In genomic region chrX:69189972-69190371, GRCh38 we compare ENCODE assay signal across 1 cellular context.
TF ChIP-seq lines count a peak whose summit lies in the region.

No MANE protein-coding gene starts in this region.

TF ChIP-seq in SK-N-SH, 30 proteins besides CTCF, POLR2A, EP300 and RAD21 (continued from another document):
- TF ChIP-seq ZBTB33 (IDR thresholded peaks at IDR 0.05; ENCODE audit: borderline replicate concordance, low read depth) (no peak), RCOR1 (IDR thresholded peaks at IDR 0.05; ENCODE audit: low read length) (no peak), SMC3 (IDR thresholded peaks at IDR 0.05; ENCODE audit: low read depth, low read length) (no peak), MAX (IDR thresholded peaks at IDR 0.05; ENCODE audit: low read depth) (no peak), REST (IDR thresholded peaks at IDR 0.05; ENCODE audit: low read depth, low read length) (no peak), RXRA (IDR thresholded peaks at IDR 0.05; ENCODE audit: borderline replicate concordance, low read depth) (no peak), TEAD4 (IDR thresholded peaks at IDR 0.05; ENCODE audit: borderline replicate concordance, insufficient read depth) (no peak), MEF2A (IDR thresholded peaks at IDR 0.05; ENCODE audit: borderline replicate concordance, low read depth) (no peak), USF1 (IDR thresholded peaks at IDR 0.05; ENCODE audit: borderline replicate concordance, low read depth) (no peak), JUND (IDR thresholded peaks at IDR 0.05) (no peak), FOXM1 (IDR thresholded peaks at IDR 0.05; ENCODE audit: low read depth) (no peak), EZH2phosphoT487 (IDR thresholded peaks at IDR 0.05; ENCODE audit: borderline replicate concordance, low read depth) (no peak), NRF1 (IDR thresholded peaks at IDR 0.05; ENCODE audit: low read depth, low read length) (no peak), MXI1 (IDR thresholded peaks at IDR 0.05; ENCODE audit: low read depth, low read length) (no peak)
